ENCODE assay signal across 10 cellular contexts in genomic region chr6:72739368-72739779, GRCh38.
A peak's percentile ranks its signal among the peaks of the same experiment; 100 is the strongest.
DNase-seq lines count a peak whose midpoint lies in the region; ATAC-seq and TF ChIP-seq lines count a peak whose summit lies in the region.
"Had no signal": no experiment of that assay in that cellular context is flagged by ENCODE, and none has a peak within 500 bp of the region (broad histone marks: within the 10 kb centered on the region; RNA-seq: fewer than 3 reads in every experiment).

No MANE protein-coding gene starts in this region.

- peaks cover 0 to 23% (median 16%) of the 10 kb centered on the region in 11 experiments; a peak in 16 of 22 replicates for H3K36me3 ChIP-seq in BLaER1 treated with 17β-estradiol and CSF1 and Interleukin-3, amounts not matched to agents 10 nM and 100 nM
- no peaks in the 10 kb centered on the region for H3K36me3 ChIP-seq in mammary epithelial cell (ENCODE audit: insufficient read depth, low read length)

- ATAC-seq in GM19035 (IDR thresholded peaks at IDR 0.05; ENCODE audit: unreplicated experiment) = peak; percentile 65
- ATAC-seq in HG02884 (IDR thresholded peaks at IDR 0.05; ENCODE audit: unreplicated experiment) = peak; percentile 54

- no peaks in the 10 kb centered on the region for H3K27me3 ChIP-seq in BLaER1 treated with 17β-estradiol and CSF1 and Interleukin-3, amounts not matched to agents 10 nM and 100 nM
- no peaks in the 10 kb centered on the region for H3K27me3 ChIP-seq in mammary epithelial cell (ENCODE audit: insufficient read depth, low read length)

- dilution Hi-C loops in mammary epithelial cell (cut with HindIII; ENCODE audit: low sequenced_read_pairs) = no loop called here

- BruUV-seq in mammary epithelial cell (replicated peaks; lab: Mats Ljungman, UMichigan) = no TSS peak

- H4K20me1 ChIP-seq in BLaER1 treated with 17β-estradiol and CSF1 and Interleukin-3, amounts not matched to agents 10 nM and 100 nM = peaks cover 0 to 22% (median 0%) of the 10 kb centered on the region in 11 experiments; a peak in 4 of 22 replicates
- no peaks in the 10 kb centered on the region for H4K20me1 ChIP-seq in mammary epithelial cell (ENCODE audit: insufficient read depth, low read length)

- no peak for TF ChIP-seq POLR2A in NB4 (IDR thresholded peaks at IDR 0.05; ENCODE audit: extremely low read depth, insufficient read length)

- CTCF ChIA-PET in mammary epithelial cell (lab: Charles Lee; ENCODE audit: low non-redundant PET) = no interaction called here

- peak; percentile 49 for DNase-seq in NB4 (ENCODE audit: low read depth)
- DNase-seq in foreskin melanocyte = no peak
- DNase-seq in mammary epithelial cell = no peak
- DNase-seq in NCI-H748 treated with DMSO at 0.1 percent for 48 hours (lab: John Stamatoyannopoulos, UW) = no peak
- no peak for DNase-seq in DMS114 treated with DMSO at 0.1 percent for 48 hours (lab: John Stamatoyannopoulos, UW; ENCODE audit: unreplicated experiment)
- DNase-seq: foreskin fibroblast, NCI-H1930 had no signal

- no peak overlapping the region for H2AFZ ChIP-seq in mammary epithelial cell (ENCODE audit: low read depth, low read length)

- peaks cover 0 to 33% (median 30%) of the 10 kb centered on the region in 11 experiments; a peak in 17 of 22 replicates for H3K9me3 ChIP-seq in BLaER1 treated with 17β-estradiol and CSF1 and Interleukin-3, amounts not matched to agents 10 nM and 100 nM (replicated peaks in 1 of 11)
- H3K9me3 ChIP-seq in mammary epithelial cell (replicated peaks; ENCODE audit: insufficient read depth, low read length) = no peaks in the 10 kb centered on the region

- H3K4me1 ChIP-seq in BLaER1 treated with 17β-estradiol and CSF1 and Interleukin-3, amounts not matched to agents 10 nM and 100 nM = peaks cover 22 to 41% (median 34%) of the 10 kb centered on the region in 10 experiments
- H3K4me1 ChIP-seq in mammary epithelial cell (ENCODE audit: insufficient read depth, low read length) = no peaks in the 10 kb centered on the region

- peak overlapping the region; percentile 9 to 60 (median 48); a peak in 13 of 22 replicates for H3K9ac ChIP-seq in BLaER1 treated with 17β-estradiol and CSF1 and Interleukin-3, amounts not matched to agents 10 nM and 100 nM
- no peak overlapping the region for H3K9ac ChIP-seq in mammary epithelial cell (ENCODE audit: insufficient read depth, low read length)

- H3K79me2 ChIP-seq in mammary epithelial cell (ENCODE audit: insufficient read depth, low read length) = peaks cover 17% of the 10 kb centered on the region

- WGBS in mammary epithelial cell (ENCODE audit: low coverage, missing lambda C conversion rate) = 97% methylated on average over 3 of the region's 3 CpGs

- peak overlapping the region in 7 of 10 experiments; percentile 7 to 50 (median 21); a peak in 9 of 20 replicates for H3K4me3 ChIP-seq in BLaER1 treated with 17β-estradiol and CSF1 and Interleukin-3, amounts not matched to agents 10 nM and 100 nM
- H3K4me3 ChIP-seq in NB4 (ENCODE audit: low read depth, low read length) (no peak overlapping the region), mammary epithelial cell (replicated peaks in 1 of 3; ENCODE audit: insufficient read depth in 1 of 3, low read depth in 2 of 3, low read length in 3 of 3) (no peak overlapping the region)

- TF ChIP-seq CTCF in NB4 (IDR thresholded peaks at IDR 0.05; ENCODE audit: low read depth, low read length) (no peak), mammary epithelial cell (conservative IDR thresholded peaks at IDR 0.05 in 1 of 2, IDR thresholded peaks at IDR 0.05 in 1 of 2; ENCODE audit: extremely low read depth in 1 of 2, insufficient read depth in 1 of 2, low read depth in 1 of 2, low read length in 2 of 2) (no peak)

- intact Hi-C loops in mammary epithelial cell (cut with micrococcal nuclease) = no loop called here

- in situ Hi-C loops in mammary epithelial cell (cut with MboI; ENCODE audit: low sequenced_read_pairs in 2 of 2) = no loop called here

- peak overlapping the region in 10 of 11 experiments; percentile 23 to 69 (median 60); a peak in 19 of 22 replicates for H3K27ac ChIP-seq in BLaER1 treated with 17β-estradiol and CSF1 and Interleukin-3, amounts not matched to agents 10 nM and 100 nM
- no peak overlapping the region for H3K27ac ChIP-seq in mammary epithelial cell (ENCODE audit: insufficient read depth, low read depth, low read length)

- peak overlapping the region; percentile 62 to 81 (median 72) for H3K4me2 ChIP-seq in BLaER1 treated with 17β-estradiol and CSF1 and Interleukin-3, amounts not matched to agents 10 nM and 100 nM
- H3K4me2 ChIP-seq in mammary epithelial cell (ENCODE audit: insufficient read depth, low read depth, low read length) = no peak overlapping the region

Comparison
In these comparisons a context has a peak if more than half of its experiments do, and no peak if none do; other contexts are left out.
1. H3K4me3 ChIP-seq: peak in BLaER1 treated with 17β-estradiol and CSF1 and Interleukin-3, amounts not matched to agents 10 nM and 100 nM (7 of 10); none in NB4 (single experiment) and mammary epithelial cell (0 of 3).